Comparison of ENCODE assay signal across 29 cellular contexts in genomic region chr10:10833955-10834354, GRCh38.
"Had no signal": no experiment of that assay in that cellular context is flagged by ENCODE, and none has a peak within 500 bp of the region (broad histone marks: within the 10 kb centered on the region; RNA-seq: fewer than 3 reads in every experiment).

No MANE protein-coding gene starts in this region.

- H3K4me3 Mint-ChIP-seq: dendritic cell treated with granulocyte-macrophage colony-stimulating factor and Interleukin-4, amounts not matched to agents 40 ng/mL and 50 ng/mL, for 4 days; effector memory CD8-positive, alpha-beta T cell; endodermal cell had no signal

- DNase-seq: colonic mucosa; cortex of kidney; dermis blood vessel endothelial cell; dorsolateral prefrontal cortex; effector CD4-positive, alpha-beta T cell; effector CD8-positive, alpha-beta T cell; effector memory CD4-positive, alpha-beta T cell; effector memory CD8-positive, alpha-beta T cell; endodermal cell; erythroblast; esophagus squamous epithelium; foreskin fibroblast; foreskin keratinocyte; foreskin melanocyte; gastrocnemius medialis; glutamatergic neuron; head of caudate nucleus; heart left ventricle; heart right ventricle had no signal

- H3K36me3 ChIP-seq: colonic mucosa, esophagus squamous epithelium, gastrocnemius medialis, gastroesophageal sphincter, heart left ventricle, heart right ventricle had no signal

- H3K27me3 Mint-ChIP-seq: dendritic cell treated with granulocyte-macrophage colony-stimulating factor and Interleukin-4, amounts not matched to agents 40 ng/mL and 50 ng/mL, for 4 days had no signal

- H3K27ac Mint-ChIP-seq: dendritic cell treated with granulocyte-macrophage colony-stimulating factor and Interleukin-4, amounts not matched to agents 40 ng/mL and 50 ng/mL, for 4 days; effector memory CD8-positive, alpha-beta T cell; endodermal cell had no signal

- ATAC-seq: effector memory CD8-positive, alpha-beta T cell; esophagus mucosa; foreskin keratinocyte; gastrocnemius medialis; gastroesophageal sphincter; heart left ventricle; heart right ventricle had no signal

- H3K4me1 Mint-ChIP-seq: endodermal cell had no signal

- H3K9me3 ChIP-seq: colonic mucosa, gastrocnemius medialis had no signal

- H3K27me3 ChIP-seq: colonic mucosa, dorsolateral prefrontal cortex, esophagus muscularis mucosa, esophagus squamous epithelium, foreskin keratinocyte, gastroesophageal sphincter, heart left ventricle, heart right ventricle had no signal

- H3K9me3 Mint-ChIP-seq: effector memory CD8-positive, alpha-beta T cell; endodermal cell had no signal

- H3K4me1 ChIP-seq: colonic mucosa had no signal

- H3K4me3 ChIP-seq: colonic mucosa, coronary artery, dorsolateral prefrontal cortex, esophagus muscularis mucosa, esophagus squamous epithelium, gastrocnemius medialis, gastroesophageal sphincter, heart left ventricle, heart right ventricle had no signal

- H3K27ac ChIP-seq: colonic mucosa, coronary artery, dorsolateral prefrontal cortex, epithelial cell of prostate, esophagus muscularis mucosa, esophagus squamous epithelium, foreskin keratinocyte, gastrocnemius medialis, gastroesophageal sphincter, heart left ventricle, heart right ventricle had no signal

- FAIRE-seq: colon, endometrium, endothelial cell of umbilical vein, frontal cortex had no signal
